Comparison of ENCODE assay signal across 9 cellular contexts in genomic region chr3:111801697-111802655, GRCh38. TPM values are rescaled to one million over a fixed set of nuclear protein-coding genes. Genes with fewer than 3 reads are reported as not detected.
DNase-seq lines count a peak whose midpoint lies in the region; ATAC-seq, FAIRE-seq and TF ChIP-seq lines count a peak whose summit lies in the region.
"Had no signal": no experiment of that assay in that cellular context is flagged by ENCODE, and none has a peak within 500 bp of the region (broad histone marks: within the 10 kb centered on the region; RNA-seq: fewer than 3 reads in every experiment).

No MANE protein-coding gene starts in this region.

- intact Hi-C loops in lower lobe of right lung (cut with DNase I) = no loop called here
- intact Hi-C loops in tibial artery (cut with DNase I; ENCODE audit: low total_unique reads) = no loop called here

- H3K27ac ChIP-seq in lower lobe of right lung (peak overlapping the region; percentile 73), tibial artery (peak overlapping the region; percentile 73 to 77)

- peaks cover 27% of the 10 kb centered on the region for H3K4me1 ChIP-seq in lower lobe of right lung
- peaks cover 0 to 52% (median 25%) of the 10 kb centered on the region in 4 donors for H3K4me1 ChIP-seq in tibial artery

- ATAC-seq in lower lobe of right lung (peak; percentile 73 to 75), GM18861 (IDR thresholded peaks at IDR 0.05; ENCODE audit: unreplicated experiment) (no peak)

- FAIRE-seq in frontal cortex (lab: Jason Lieb, UNC) = no peak

- DNase-seq in LHCN-M2 (ENCODE audit: low read depth) (peak; percentile 89), dermis microvascular lymphatic vessel endothelial cell (ENCODE audit: low read depth in 2 of 2) (peak; percentile 64 to 78), lower lobe of right lung (no peak), tibial artery (no peak), frontal cortex (ENCODE audit: low spot score in 2 of 2) (no peak)
- no peak for DNase-seq in central memory CD4-positive, alpha-beta T cell
- no peak for DNase-seq in stimulated activated CD4-positive, alpha-beta T cell treated with anti-CD3 and anti-CD28 coated beads, Interleukin-15, amount 100 ng/mL, for 24 hours
- DNase-seq: MM.1S had no signal

- H3K4me3 ChIP-seq in lower lobe of right lung (no peak overlapping the region), tibial artery (no peak overlapping the region)

- no peaks in the 10 kb centered on the region for H3K36me3 ChIP-seq in lower lobe of right lung
- no peaks in the 10 kb centered on the region for H3K36me3 ChIP-seq in tibial artery

- H3K9me3 ChIP-seq in lower lobe of right lung = no peaks in the 10 kb centered on the region
- no peaks in the 10 kb centered on the region for H3K9me3 ChIP-seq in tibial artery

- H3K27me3 ChIP-seq in lower lobe of right lung (ENCODE audit: low read depth) = no peaks in the 10 kb centered on the region
- no peaks in the 10 kb centered on the region for H3K27me3 ChIP-seq in tibial artery

- no peak for TF ChIP-seq CTCF in lower lobe of right lung (IDR thresholded peaks at IDR 0.05)
- no peak for TF ChIP-seq CTCF in tibial artery (IDR thresholded peaks at IDR 0.05)

RNA-seq across cellular contexts. Expression of gene PHLDB2, which starts 57.1 kb away (rescaled TPM):
- total RNA-seq in LHCN-M2 (2014; rRNA removed) (21.7 and 23.7 TPM in 2 replicates), dermis microvascular lymphatic vessel endothelial cell (35.2 and 49.4 TPM in 2 replicates), lower lobe of right lung (33.6 TPM), frontal cortex (9.0 TPM)
- polyA plus RNA-seq in LHCN-M2 (2012) = 10.2 TPM

Comparison
In these comparisons a context has a peak if more than half of its experiments do, and no peak if none do; other contexts are left out.
1. DNase-seq: peak in LHCN-M2 (single experiment) and dermis microvascular lymphatic vessel endothelial cell (2 of 2); none in lower lobe of right lung (single experiment), tibial artery (0 of 2), central memory CD4-positive, alpha-beta T cell (single experiment), frontal cortex (0 of 2) and stimulated activated CD4-positive, alpha-beta T cell treated with anti-CD3 and anti-CD28 coated beads, Interleukin-15, amount 100 ng/mL, for 24 hours (single experiment).